17 cellular contexts compared by ENCODE assay signal in genomic region chr20:63945031-63945658, GRCh38.
"Had no signal": no experiment of that assay in that cellular context is flagged by ENCODE, and none has a peak within 500 bp of the region (broad histone marks: within the 10 kb centered on the region; RNA-seq: fewer than 3 reads in every experiment).

No MANE protein-coding gene starts in this region.

- H3K9me3 ChIP-seq: colonic mucosa, stomach, thoracic aorta had no signal

- H3K9me3 Mint-ChIP-seq: activated T-helper 1 cell treated with anti-CD3 and anti-CD28 coated beads, Interleukin-12 subunit alpha, Interleukin-12 subunit beta, Interleukin-2, Interleukin-4 antibody, amounts not matched to agents 30 ng/mL and 10 ng/mL and 1 ng/mL, durations not matched to agents 14 hours and 24 hours and 36 hours had no signal

- H3K27me3 ChIP-seq: cardiac muscle cell, colonic mucosa, stomach had no signal

- H3K27ac Mint-ChIP-seq: activated T-helper 1 cell treated with anti-CD3 and anti-CD28 coated beads, Interleukin-12 subunit alpha, Interleukin-12 subunit beta, Interleukin-2, Interleukin-4 antibody, amounts not matched to agents 30 ng/mL and 10 ng/mL and 1 ng/mL, durations not matched to agents 14 hours and 24 hours and 36 hours; progenitor cell of endocrine pancreas had no signal

- DNase-seq: activated CD4-positive, alpha-beta T cell treated with anti-CD3 and anti-CD28 coated beads, Interleukin-2, amount 50 U/mL, for 4 hours; activated CD8-positive, alpha-beta memory T cell treated with anti-CD3 and anti-CD28 coated beads, Interleukin-2, amount 50 U/mL, for 4 hours; activated naive CD4-positive, alpha-beta T cell treated with Interleukin-2 at 50 U/mL for 16 hours; colonic mucosa; effector CD4-positive, alpha-beta T cell; foreskin melanocyte; occipital lobe; stimulated activated CD4-positive, alpha-beta T cell treated with anti-CD3 and anti-CD28 coated beads, Interleukin-4, amount 100 ng/mL, for 1 hour; stimulated activated CD8-positive, alpha-beta memory T cell treated with anti-CD3 and anti-CD28 coated beads, Interleukin-4, amount 100 ng/mL, for 48 hours; stomach; T-helper 2 cell had no signal

- FAIRE-seq: endothelial cell of umbilical vein, keratinocyte had no signal

- H3K4me3 ChIP-seq: cardiac muscle cell, colonic mucosa, stomach, thoracic aorta had no signal

- H3K4me3 Mint-ChIP-seq: activated T-helper 1 cell treated with anti-CD3 and anti-CD28 coated beads, Interleukin-12 subunit alpha, Interleukin-12 subunit beta, Interleukin-2, Interleukin-4 antibody, amounts not matched to agents 30 ng/mL and 10 ng/mL and 1 ng/mL, durations not matched to agents 14 hours and 24 hours and 36 hours had no signal

- H3K27ac ChIP-seq: cardiac muscle cell, colonic mucosa, stomach, thoracic aorta had no signal

- H3K27me3 Mint-ChIP-seq: progenitor cell of endocrine pancreas had no signal
